24 cellular contexts compared by ENCODE assay signal in genomic region chr5:131999471-131999931, GRCh38. TPM values are rescaled to one million over a fixed set of nuclear protein-coding genes. Genes with fewer than 3 reads are reported as not detected.
DNase-seq lines count a peak whose midpoint lies in the region; ATAC-seq and TF ChIP-seq lines count a peak whose summit lies in the region.
"Had no signal": no experiment of that assay in that cellular context is flagged by ENCODE, and none has a peak within 500 bp of the region (broad histone marks: within the 10 kb centered on the region; RNA-seq: fewer than 3 reads in every experiment).

No MANE protein-coding gene starts in this region.

- POLR2A ChIA-PET in activated CD8-positive, alpha-beta T cell treated with anti-CD3 and anti-CD28 coated beads for 36 hours (lab: Charles Lee) = interaction anchor here (1.4 kb wide), 1 partner anchor 11 kb away, joined by 4 read pairs; no protein-coding TSS in a partner anchor

- H3K4me1 Mint-ChIP-seq in activated CD8-positive, alpha-beta T cell treated with anti-CD3 and anti-CD28 coated beads for 36 hours (ENCODE audit: low read depth) = peaks cover 42% of the 10 kb centered on the region
- H3K4me1 Mint-ChIP-seq in mesothelial cell of epicardium = no peaks in the 10 kb centered on the region
- H3K4me1 Mint-ChIP-seq: nephron; stimulated activated memory B cell treated with anti-CD40 and anti-IgM and Interleukin-4, amounts not matched to agents 10 μg/mL and 1 μg/mL and 100 μg/mL, for 72 hours had no signal

- H3K27me3 Mint-ChIP-seq in activated CD8-positive, alpha-beta T cell treated with anti-CD3 and anti-CD28 coated beads for 36 hours = no peaks in the 10 kb centered on the region
- peaks cover 19% of the 10 kb centered on the region for H3K27me3 Mint-ChIP-seq in mesothelial cell of epicardium (ENCODE audit: low read depth)
- H3K27me3 Mint-ChIP-seq: activated CD4-positive, alpha-beta T cell treated with anti-CD3 and anti-CD28 coated beads for 36 hours; CD4-positive, alpha-beta memory T cell had no signal

- ATAC-seq in DND-41 (ENCODE audit: insufficient read depth, low read depth) = peak; percentile 51
- ATAC-seq in activated CD8-positive, alpha-beta T cell treated with anti-CD3 and anti-CD28 coated beads for 36 hours = peak; percentile 15
- no peak for ATAC-seq in HG03469 (IDR thresholded peaks at IDR 0.05; ENCODE audit: unreplicated experiment)
- ATAC-seq: activated CD4-positive, alpha-beta T cell treated with anti-CD3 and anti-CD28 coated beads for 36 hours; left cardiac atrium; Panc1; stimulated activated memory B cell treated with anti-CD40 and anti-IgM and Interleukin-4, amounts not matched to agents 10 μg/mL and 1 μg/mL and 100 μg/mL, for 72 hours had no signal

- no peaks in the 10 kb centered on the region for H3K36me3 Mint-ChIP-seq in activated CD8-positive, alpha-beta T cell treated with anti-CD3 and anti-CD28 coated beads for 36 hours (ENCODE audit: low read depth)
- H3K36me3 Mint-ChIP-seq in mesothelial cell of epicardium = no peaks in the 10 kb centered on the region
- H3K36me3 Mint-ChIP-seq: CD4-positive, alpha-beta memory T cell; stimulated activated memory B cell treated with anti-CD40 and anti-IgM and Interleukin-4, amounts not matched to agents 10 μg/mL and 1 μg/mL and 100 μg/mL, for 72 hours had no signal

- no peaks in the 10 kb centered on the region for H3K36me3 ChIP-seq in DND-41 (ENCODE audit: insufficient read depth, low read length)

- intact Hi-C loops in activated CD8-positive, alpha-beta T cell treated with anti-CD3 and anti-CD28 coated beads for 36 hours (cut with micrococcal nuclease) = no loop called here
- intact Hi-C loops in posterior vena cava (cut with DNase I) = no loop called here

- no peaks in the 10 kb centered on the region for H3K27me3 ChIP-seq in DND-41 (ENCODE audit: insufficient read depth, low read length, poor library complexity)

- H3K27ac Mint-ChIP-seq in activated CD8-positive, alpha-beta T cell treated with anti-CD3 and anti-CD28 coated beads for 36 hours = no peak overlapping the region
- no peak overlapping the region for H3K27ac Mint-ChIP-seq in mesothelial cell of epicardium
- H3K27ac Mint-ChIP-seq: activated CD4-positive, alpha-beta T cell treated with anti-CD3 and anti-CD28 coated beads for 36 hours; nephron; progenitor cell of endocrine pancreas; stimulated activated memory B cell treated with anti-CD40 and anti-IgM and Interleukin-4, amounts not matched to agents 10 μg/mL and 1 μg/mL and 100 μg/mL, for 72 hours had no signal

- peaks cover 42% of the 10 kb centered on the region for H3K4me1 ChIP-seq in DND-41 (ENCODE audit: insufficient read depth, low read length)

- CTCF ChIA-PET in activated CD8-positive, alpha-beta T cell treated with anti-CD3 and anti-CD28 coated beads for 36 hours (lab: Charles Lee) = interaction anchor here (1.5 to 5.0 kb wide), 4 partner anchors 8 to 410 kb away, joined by 5 to 33 read pairs (median 14); no protein-coding TSS in a partner anchor

- H2AFZ ChIP-seq in DND-41 (ENCODE audit: low read depth, low read length) = no peak overlapping the region

- no peaks in the 10 kb centered on the region for H3K9me3 ChIP-seq in DND-41 (ENCODE audit: insufficient read depth, low read length, severe bottlenecking)

- H3K4me3 ChIP-seq in DND-41 (ENCODE audit: low read depth in 1 of 2, low read length in 2 of 2) = no peak overlapping the region
- H3K4me3 ChIP-seq: skin epidermis had no signal

- H3K9ac ChIP-seq in DND-41 (ENCODE audit: low read depth, low read length) = no peak overlapping the region

- no peaks in the 10 kb centered on the region for H3K9me3 Mint-ChIP-seq in activated CD8-positive, alpha-beta T cell treated with anti-CD3 and anti-CD28 coated beads for 36 hours
- no peaks in the 10 kb centered on the region for H3K9me3 Mint-ChIP-seq in mesothelial cell of epicardium
- H3K9me3 Mint-ChIP-seq: CD4-positive, alpha-beta memory T cell; nephron; stimulated activated memory B cell treated with anti-CD40 and anti-IgM and Interleukin-4, amounts not matched to agents 10 μg/mL and 1 μg/mL and 100 μg/mL, for 72 hours had no signal

- H4K20me1 ChIP-seq in DND-41 (ENCODE audit: insufficient read depth, low read length) = peaks cover 19% of the 10 kb centered on the region

- no peak overlapping the region; the same call in none of the 2 replicates for H3K27ac ChIP-seq in DND-41 (ENCODE audit: low read length)
- H3K27ac ChIP-seq: skin epidermis had no signal

- no peak overlapping the region for H3K4me2 ChIP-seq in DND-41 (ENCODE audit: insufficient read depth, low read length)

- DNase-seq in DND-41 = peak; percentile 59
- DNase-seq in activated CD8-positive, alpha-beta T cell treated with anti-CD3 and anti-CD28 coated beads for 36 hours = no peak
- DNase-seq in hypothalamus (lab: John Stamatoyannopoulos, UW) = peak in 26 of 51 donors; percentile 20 to 75 (median 50)
- peak; percentile 76 for DNase-seq in posterior vena cava (ENCODE audit: low spot score)
- DNase-seq in NOMO-1 treated with DMSO at 0.1 percent for 48 hours (lab: John Stamatoyannopoulos, UW; ENCODE audit: unreplicated experiment) = no peak
- DNase-seq in NCI-H524 (lab: John Stamatoyannopoulos, UW) = no peak
- no peak for DNase-seq in mesothelial cell of epicardium (ENCODE audit: low spot score in 2 of 2, unreplicated experiment in 2 of 2)
- DNase-seq: activated CD4-positive, alpha-beta T cell treated with anti-CD3 and anti-CD28 coated beads for 36 hours; activated naive CD4-positive, alpha-beta T cell treated with anti-CD3 and anti-CD28 coated beads, Interleukin-2, amount 50 U/mL, for 16 hours; CD4-positive, alpha-beta memory T cell; GF-D8; left cardiac atrium; NCI-H1105 treated with DMSO at 0.1 percent for 48 hours; NCI-H2029 treated with DMSO at 0.1 percent for 48 hours; stimulated activated CD4-positive, alpha-beta T cell treated with anti-CD3 and anti-CD28 coated beads, Interleukin-2, amount 100 ng/mL, for 24 hours had no signal

- TF ChIP-seq CTCF in DND-41 (IDR thresholded peaks at IDR 0.05; ENCODE audit: borderline replicate concordance, extremely low read depth, low read length, poor library complexity, severe bottlenecking) (no peak), mesothelial cell of epicardium (IDR thresholded peaks at IDR 0.05; ENCODE audit: unreplicated experiment) (no peak)
- no peak for TF ChIP-seq CTCF in activated CD8-positive, alpha-beta T cell treated with anti-CD3 and anti-CD28 coated beads for 36 hours (IDR thresholded peaks at IDR 0.05)

- H3K79me2 ChIP-seq in DND-41 (ENCODE audit: insufficient read depth, low read length) = no peaks in the 10 kb centered on the region

- no peak overlapping the region for H3K4me3 Mint-ChIP-seq in activated CD8-positive, alpha-beta T cell treated with anti-CD3 and anti-CD28 coated beads for 36 hours
- H3K4me3 Mint-ChIP-seq in mesothelial cell of epicardium = no peak overlapping the region
- H3K4me3 Mint-ChIP-seq: activated CD4-positive, alpha-beta T cell treated with anti-CD3 and anti-CD28 coated beads for 36 hours; nephron; stimulated activated memory B cell treated with anti-CD40 and anti-IgM and Interleukin-4, amounts not matched to agents 10 μg/mL and 1 μg/mL and 100 μg/mL, for 72 hours had no signal

RNA-seq across cellular contexts. Expression of gene ACSL6, which starts 12.0 kb away (rescaled TPM):
- 1 to 10 TPM; 3.3 to 4.7 TPM for total RNA-seq in activated CD8-positive, alpha-beta T cell treated with anti-CD3 and anti-CD28 coated beads for 36 hours
- total RNA-seq in posterior vena cava (under 1 TPM; 0.32 to 0.62 TPM), mesothelial cell of epicardium (not detected in 3 replicates)
- total RNA-seq: glomerular endothelial cell had no signal

RNA-seq across cellular contexts. Expression of gene MEIKIN, which starts 54.0 kb away (rescaled TPM):
- total RNA-seq in activated CD8-positive, alpha-beta T cell treated with anti-CD3 and anti-CD28 coated beads for 36 hours = not detected
- total RNA-seq in posterior vena cava (1 to 10 TPM in 1 of 2 donors, not detected in 1; 1.4 TPM), mesothelial cell of epicardium (not detected in 3 replicates)
- total RNA-seq: activated CD4-positive, alpha-beta T cell treated with anti-CD3 and anti-CD28 coated beads for 36 hours; fibroblast of lung; glomerular endothelial cell; left cardiac atrium; progenitor cell of endocrine pancreas; T-helper 1 cell treated with Interleukin-12 subunit alpha and Interleukin-12 subunit beta and Interleukin-4 antibody, amounts not matched to agents 30 ng/mL and 1 ng/mL, for 36 hours had no signal

Comparison
In these comparisons a context has a peak if more than half of its experiments do, and no peak if none do; other contexts are left out.
1. DNase-seq: peak in DND-41 (single experiment), hypothalamus (26 of 51) and posterior vena cava (single experiment); none in activated CD8-positive, alpha-beta T cell treated with anti-CD3 and anti-CD28 coated beads for 36 hours (single experiment), NOMO-1 treated with DMSO at 0.1 percent for 48 hours (single experiment), NCI-H524 (0 of 2) and mesothelial cell of epicardium (0 of 2).